ENCODE assay signal across 28 cellular contexts in the genomic region with DNA sequence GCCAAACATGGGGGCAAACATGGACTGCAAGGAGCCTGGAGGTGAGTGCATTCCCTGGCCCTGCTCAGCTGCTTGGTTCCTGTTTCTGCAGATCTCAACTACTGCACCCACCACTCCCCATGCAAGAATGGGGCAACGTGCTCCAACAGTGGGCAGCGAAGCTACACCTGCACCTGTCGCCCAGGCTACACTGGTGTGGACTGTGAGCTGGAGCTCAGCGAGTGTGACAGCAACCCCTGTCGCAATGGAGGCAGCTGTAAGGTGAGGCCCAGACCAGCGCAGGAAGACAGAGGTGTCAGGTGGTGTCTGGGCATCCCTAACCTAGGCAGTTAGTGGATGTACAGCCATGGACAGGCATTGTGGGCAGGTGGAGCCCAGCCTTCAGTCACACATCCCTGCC. TPM values are rescaled to one million over a fixed set of nuclear protein-coding genes. Genes with fewer than 3 reads are reported as not detected.
"Had no signal": no experiment of that assay in that cellular context is flagged by ENCODE, and none has a peak within 500 bp of the region (broad histone marks: within the 10 kb centered on the region; RNA-seq: fewer than 3 reads in every experiment).

No MANE protein-coding gene starts in this region.

- H3K4me3 ChIP-seq: esophagus muscularis mucosa, left lung, pancreas, vagina had no signal

- H3K4me1 ChIP-seq: foreskin keratinocyte had no signal

- H3K27ac ChIP-seq: brain microvascular endothelial cell, esophagus muscularis mucosa, foreskin keratinocyte, pancreas, vagina had no signal

- H3K9me3 ChIP-seq: esophagus muscularis mucosa, heart left ventricle, left lung, pancreas, vagina had no signal

- DNase-seq: activated CD4-positive, alpha-beta memory T cell treated with anti-CD3 and anti-CD28 coated beads, Interleukin-2, amount 10 ng/mL, durations not matched to agents 7 days and 5 days; activated CD4-positive, alpha-beta T cell treated with anti-CD3 and anti-CD28 coated beads for 1 hour; activated CD4-positive, alpha-beta T cell treated with anti-CD3 and anti-CD28 coated beads, Interleukin-2, amount 10 ng/mL, durations not matched to agents 7 days and 5 days; activated CD8-positive, alpha-beta memory T cell treated with anti-CD3 and anti-CD28 coated beads, Interleukin-2, amount 50 U/mL, for 48 hours; activated gamma-delta T cell treated with Interleukin-2 at 50 U/mL for 16 hours; activated naive CD4-positive, alpha-beta T cell treated with anti-CD3 and anti-CD28 coated beads, Interleukin-2, amount 50 U/mL, for 16 hours; activated T-cell treated with anti-CD3 and anti-CD28 coated beads, Interleukin-2, amount 50 U/mL, for 24 hours; amniotic stem cell; brain microvascular endothelial cell; caudate nucleus; endodermal cell; foreskin keratinocyte; mammary epithelial cell; naive B cell; nephron progenitor cell; nucleus accumbens; stimulated activated naive CD4-positive, alpha-beta T cell; T-helper 2 cell; trophoblast cell had no signal

- H3K36me3 ChIP-seq: brain microvascular endothelial cell, pancreas, vagina had no signal

- ATAC-seq: activated T-helper 17 cell treated with anti-CD3 and anti-CD28 coated beads, Interleukin-2, amount 50 U/mL, for 72 hours; foreskin keratinocyte; heart left ventricle; left lung; pancreas; right cardiac atrium; WTC11 had no signal

- H3K27me3 ChIP-seq: pancreas had no signal

- FAIRE-seq: astrocyte, pancreas had no signal

RNA-seq across cellular contexts. Expression of gene DLL4, which starts 5.3 kb away (rescaled TPM):
- total RNA-seq: activated CD4-positive, alpha-beta memory T cell treated with anti-CD3 and anti-CD28 coated beads, Interleukin-2, amount 10 ng/mL, durations not matched to agents 7 days and 5 days; activated CD4-positive, alpha-beta T cell treated with anti-CD3 and anti-CD28 coated beads, Interleukin-2, amount 10 ng/mL, durations not matched to agents 7 days and 5 days; activated T-helper 17 cell treated with anti-CD3 and anti-CD28 coated beads, Interleukin-2, amount 50 U/mL, for 72 hours; foreskin keratinocyte had no signal
